In genomic region chr1:6580588-6581270, GRCh38 we compare ENCODE assay signal across 1 cellular context.
TF ChIP-seq lines count a peak whose summit lies in the region.

No MANE protein-coding gene starts in this region.

TF ChIP-seq in HepG2, 621 proteins besides CTCF, POLR2A, EP300 and RAD21:
- TF ChIP-seq UBTF (CRISPR knock-in tag; IDR thresholded peaks at IDR 0.05) (0 out of 2 replicates have a peak, but pooled peaks have one; percentile 7), ZNF687 (CRISPR knock-in tag; IDR thresholded peaks at IDR 0.05) (peak; percentile 28), ZMYM2 (CRISPR knock-in tag; IDR thresholded peaks at IDR 0.05) (0 out of 2 replicates have a peak, but pooled peaks have one; percentile 20), TP53 (CRISPR knock-in tag; conservative IDR thresholded peaks at IDR 0.05) (no peak), ZNF326 (CRISPR knock-in tag; IDR thresholded peaks at IDR 0.05; ENCODE audit: borderline replicate concordance) (no peak), AKAP8 (CRISPR knock-in tag; IDR thresholded peaks at IDR 0.05) (no peak), BCL6 (CRISPR knock-in tag; IDR thresholded peaks at IDR 0.05) (no peak), MEIS1 (CRISPR knock-in tag; IDR thresholded peaks at IDR 0.05; ENCODE audit: borderline replicate concordance) (no peak), HNF1B (CRISPR knock-in tag; IDR thresholded peaks at IDR 0.05) (peak; percentile 66; the same call in 1 of the 2 replicates), ZC3H13 (CRISPR knock-in tag; IDR thresholded peaks at IDR 0.05) (0 out of 2 replicates have a peak, but pooled peaks have one; percentile 11), STAG1 (CRISPR knock-in tag; IDR thresholded peaks at IDR 0.05) (peak; percentile 16; the same call in 1 of the 2 replicates), ZNF574 (CRISPR knock-in tag; IDR thresholded peaks at IDR 0.05) (peak; percentile 47; the same call in 1 of the 2 replicates), RELA (CRISPR knock-in tag; IDR thresholded peaks at IDR 0.05) (no peak), ZNF280B (CRISPR knock-in tag; IDR thresholded peaks at IDR 0.05; ENCODE audit: borderline replicate concordance) (0 out of 2 replicates have a peak, but pooled peaks have one; percentile 29), GLI4 (CRISPR knock-in tag; IDR thresholded peaks at IDR 0.05; ENCODE audit: borderline replicate concordance) (0 out of 2 replicates have a peak, but pooled peaks have one; percentile 36), RFXANK (CRISPR knock-in tag; IDR thresholded peaks at IDR 0.05) (no peak), YY1 (IDR thresholded peaks at IDR 0.05; ENCODE audit: insufficient read depth, insufficient replicate concordance, low read depth, low read length) (peak; percentile 1), ZBTB38 (CRISPR knock-in tag; IDR thresholded peaks at IDR 0.05) (0 out of 2 replicates have a peak, but pooled peaks have one; percentile 20), ZNF530 (CRISPR knock-in tag; IDR thresholded peaks at IDR 0.05; ENCODE audit: low read depth) (0 out of 2 replicates have a peak, but pooled peaks have one; percentile 4), HMGXB4 (CRISPR knock-in tag; IDR thresholded peaks at IDR 0.05; ENCODE audit: borderline replicate concordance in 1 of 2, low read depth in 1 of 2) (0 out of 4 replicates have a peak, but pooled peaks of 1 of the 2 experiments have one; percentile 12), CREB1 (IDR thresholded peaks at IDR 0.05) (no peak), CREB1 (CRISPR knock-in tag; IDR thresholded peaks at IDR 0.05) (peak; percentile 18; the same call in 1 of the 2 replicates)
- TF ChIP-seq, protein P1, sequence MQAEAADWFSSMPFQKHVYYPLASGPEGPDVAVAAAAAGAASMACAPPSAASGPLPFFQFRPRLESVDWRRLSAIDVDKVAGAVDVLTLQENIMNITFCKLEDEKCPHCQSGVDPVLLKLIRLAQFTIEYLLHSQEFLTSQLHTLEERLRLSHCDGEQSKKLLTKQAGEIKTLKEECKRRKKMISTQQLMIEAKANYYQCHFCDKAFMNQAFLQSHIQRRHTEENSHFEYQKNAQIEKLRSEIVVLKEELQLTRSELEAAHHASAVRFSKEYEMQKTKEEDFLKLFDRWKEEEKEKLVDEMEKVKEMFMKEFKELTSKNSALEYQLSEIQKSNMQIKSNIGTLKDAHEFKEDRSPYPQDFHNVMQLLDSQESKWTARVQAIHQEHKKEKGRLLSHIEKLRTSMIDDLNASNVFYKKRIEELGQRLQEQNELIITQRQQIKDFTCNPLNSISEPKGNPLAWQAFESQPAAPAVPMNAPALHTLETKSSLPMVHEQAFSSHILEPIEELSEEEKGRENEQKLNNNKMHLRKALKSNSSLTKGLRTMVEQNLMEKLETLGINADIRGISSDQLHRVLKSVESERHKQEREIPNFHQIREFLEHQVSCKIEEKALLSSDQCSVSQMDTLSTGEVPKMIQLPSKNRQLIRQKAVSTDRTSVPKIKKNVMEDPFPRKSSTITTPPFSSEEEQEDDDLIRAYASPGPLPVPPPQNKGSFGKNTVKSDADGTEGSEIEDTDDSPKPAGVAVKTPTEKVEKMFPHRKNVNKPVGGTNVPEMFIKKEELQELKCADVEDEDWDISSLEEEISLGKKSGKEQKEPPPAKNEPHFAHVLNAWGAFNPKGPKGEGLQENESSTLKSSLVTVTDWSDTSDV (CRISPR knock-in tag; IDR thresholded peaks at IDR 0.05) = 0 out of 2 replicates have a peak, but pooled peaks have one; percentile 62
